In genomic region chr10:87868277-87868676, GRCh38 we compare ENCODE assay signal across 9 cellular contexts. TPM values are rescaled to one million over a fixed set of nuclear protein-coding genes. Genes with fewer than 3 reads are reported as not detected.
DNase-seq lines count a peak whose midpoint lies in the region; ATAC-seq and TF ChIP-seq lines count a peak whose summit lies in the region.
"Had no signal": no experiment of that assay in that cellular context is flagged by ENCODE, and none has a peak within 500 bp of the region (broad histone marks: within the 10 kb centered on the region; RNA-seq: fewer than 3 reads in every experiment).

No MANE protein-coding gene starts in this region.

- intact Hi-C loops in esophagus squamous epithelium (cut with DNase I) = loop anchor here (10.0 kb wide), 1 partner anchor 687 kb away; no protein-coding TSS in a partner anchor
- intact Hi-C loops in gastrocnemius medialis (cut with DNase I; ENCODE audit: low total_unique reads) = no loop called here

- WGBS in esophagus squamous epithelium, 2 donors = 0 to 9% methylated on average over 1 of the region's 1 CpG

- H3K36me3 ChIP-seq in Peyer's patch (no peaks in the 10 kb centered on the region), esophagus squamous epithelium (peaks cover 0 to 4% (median 2%) of the 10 kb centered on the region in 3 donors), gastrocnemius medialis (no peaks in the 10 kb centered on the region)

- TF ChIP-seq POLR2A in Peyer's patch (IDR thresholded peaks at IDR 0.05) (no peak), esophagus squamous epithelium (IDR thresholded peaks at IDR 0.05) (no peak), gastrocnemius medialis (IDR thresholded peaks at IDR 0.05) (no peak)

- TF ChIP-seq CTCF in GM12864 (IDR thresholded peaks at IDR 0.05; ENCODE audit: low read depth, low read length, missing control alignments) (no peak), Peyer's patch (IDR thresholded peaks at IDR 0.05) (no peak), esophagus squamous epithelium (IDR thresholded peaks at IDR 0.05) (no peak), gastrocnemius medialis (IDR thresholded peaks at IDR 0.05 in 4 of 5, conservative IDR thresholded peaks at IDR 0.05 in 1 of 5) (no peak)

- H3K27ac ChIP-seq in Peyer's patch (no peak overlapping the region), esophagus squamous epithelium (peak overlapping the region in 3 of 4 donors; percentile 16 to 99 (median 96)), gastrocnemius medialis (peak overlapping the region; percentile 86 to 97 (median 92))

- ATAC-seq in gastrocnemius medialis = no peak

- H3K9me3 ChIP-seq in Peyer's patch (no peaks in the 10 kb centered on the region), esophagus squamous epithelium (no peaks in the 10 kb centered on the region), gastrocnemius medialis (no peaks in the 10 kb centered on the region)

- DNase-seq in GM12864 (ENCODE audit: low read depth) (no peak), Peyer's patch (no peak), esophagus squamous epithelium (lab: John Stamatoyannopoulos, UW) (no peak), gastrocnemius medialis (no peak), NCI-H1417 treated with DMSO at 0.1 percent for 48 hours (lab: John Stamatoyannopoulos, UW) (no peak), germinal center (ENCODE audit: low spot score) (no peak), NK-92 (lab: John Stamatoyannopoulos, UW; ENCODE audit: unreplicated experiment) (no peak), GM19240 (ENCODE audit: insufficient read length, low spot score) (no peak)
- DNase-seq: NCI-H1930 had no signal

- H3K27me3 ChIP-seq in Peyer's patch (no peaks in the 10 kb centered on the region), esophagus squamous epithelium (no peaks in the 10 kb centered on the region), gastrocnemius medialis (no peaks in the 10 kb centered on the region)

- in situ Hi-C loops in gastrocnemius medialis (cut with MboI; ENCODE audit: low sequenced_read_pairs in 4 of 4) = loop anchor here in 2 of 4 donors (25.0 kb wide), 2 partner anchors 244 to 394 kb away; no protein-coding TSS in a partner anchor

- peak overlapping the region; percentile 98; the same call in 1 of the 2 replicates for H3K4me3 ChIP-seq in GM12864 (ENCODE audit: low read depth, low read length)
- peak overlapping the region in 3 of 4 donors; percentile 4 to 92 (median 87) for H3K4me3 ChIP-seq in Peyer's patch
- H3K4me3 ChIP-seq in esophagus squamous epithelium = peak overlapping the region; percentile 8 to 97 (median 92)
- H3K4me3 ChIP-seq in gastrocnemius medialis = peak overlapping the region; percentile 83 to 91 (median 87)

- H3K4me1 ChIP-seq in Peyer's patch = peaks cover 0 to 14% (median 5%) of the 10 kb centered on the region in 4 donors
- peaks cover 7 to 63% (median 23%) of the 10 kb centered on the region in 3 donors for H3K4me1 ChIP-seq in esophagus squamous epithelium
- H3K4me1 ChIP-seq in gastrocnemius medialis = peaks cover 29 to 51% of the 10 kb centered on the region in 2 donors

RNA-seq across cellular contexts. Expression of gene PTEN, which starts 4.9 kb away (rescaled TPM):
- total RNA-seq in Peyer's patch (100 to 1,000 TPM; 107 to 146 (median 125) TPM), esophagus squamous epithelium (100 to 1,000 TPM in 1 of 4 donors, 10 to 100 TPM in 3; 27.9 to 131 (median 68.1) TPM), gastrocnemius medialis (10 to 100 TPM; 32.2 to 54.5 (median 41.5) TPM)

RNA-seq across cellular contexts. Expression of gene KLLN, which starts 4.9 kb away (rescaled TPM):
- total RNA-seq in Peyer's patch (1 to 10 TPM in 1 of 4 donors, under 1 TPM in 3; 0.35 to 1.1 (median 0.61) TPM), esophagus squamous epithelium (under 1 TPM; 0.11 to 0.91 (median 0.40) TPM), gastrocnemius medialis (under 1 TPM; 0.10 to 0.39 (median 0.22) TPM)

RNA-seq across cellular contexts. Expression of gene ATAD1, which starts 50.3 kb away (rescaled TPM):
- total RNA-seq in Peyer's patch (10 to 100 TPM; 27.2 to 36.3 (median 32.2) TPM), esophagus squamous epithelium (10 to 100 TPM; 22.3 to 30.1 (median 26.2) TPM), gastrocnemius medialis (10 to 100 TPM; 32.0 to 65.4 (median 51.0) TPM)

Comparison
In these comparisons a context has a peak if more than half of its experiments do, and no peak if none do; other contexts are left out.
1. H3K27ac ChIP-seq: peak in esophagus squamous epithelium (3 of 4) and gastrocnemius medialis (4 of 4); none in Peyer's patch (0 of 4).
2. Peak in every context shown above with its lines, with median percentiles within 50 percentile points of each other: H3K4me3 ChIP-seq.